8 cellular contexts compared by ENCODE assay signal in the genomic region with DNA sequence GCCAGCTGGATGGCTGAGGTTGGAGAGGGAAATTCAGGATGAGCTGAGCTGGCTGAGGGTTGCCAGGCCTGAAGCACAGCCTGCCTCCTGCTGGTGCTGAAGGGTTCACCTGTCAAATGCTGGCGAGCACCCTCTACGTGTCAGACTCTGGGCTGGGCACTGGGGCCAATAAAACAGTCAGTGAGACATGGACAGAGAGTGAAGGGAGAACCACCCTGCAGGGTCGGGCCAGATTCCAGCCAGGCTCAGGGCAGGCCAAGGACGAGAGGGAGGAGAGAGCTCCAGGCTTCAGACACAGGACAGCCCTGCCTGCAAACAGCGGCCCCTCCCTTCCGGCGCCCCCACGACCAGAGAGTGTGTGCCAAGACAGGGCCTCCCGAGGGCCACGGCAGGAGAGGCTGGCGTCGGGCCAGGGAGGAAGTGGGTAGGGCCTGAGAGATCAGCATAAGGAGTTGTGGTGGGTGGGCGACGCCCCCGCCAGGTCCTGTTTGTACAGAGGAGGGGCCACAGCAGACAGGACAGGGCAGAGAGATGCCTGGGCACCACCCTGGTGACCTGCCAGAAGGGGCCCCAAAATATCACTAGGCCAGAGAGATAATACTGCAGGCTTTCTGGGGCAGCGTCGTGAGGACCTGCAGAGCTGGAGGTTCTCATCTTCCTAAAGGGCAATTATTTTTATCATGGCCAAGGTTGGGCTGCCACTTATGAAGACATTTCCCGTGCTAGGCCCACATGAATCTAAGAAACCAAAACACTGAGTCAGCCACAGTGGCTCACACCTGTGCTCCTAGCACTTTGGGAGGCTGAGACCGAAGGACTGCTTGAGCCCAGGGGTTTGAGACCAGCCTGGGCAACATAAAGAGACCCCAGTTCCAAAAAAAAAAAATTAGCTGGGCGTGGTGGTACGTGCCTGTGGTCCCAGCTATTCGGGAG.
A peak's percentile ranks its signal among the peaks of the same experiment; 100 is the strongest.
DNase-seq lines count a peak whose midpoint lies in the region; ATAC-seq and TF ChIP-seq lines count a peak whose summit lies in the region.

No MANE protein-coding gene starts in this region.

- peaks cover 14% of the 10 kb centered on the region for H3K4me1 ChIP-seq in colonic mucosa
- H3K4me1 ChIP-seq in prostate gland (replicated peaks), result peaks cover 11% of the 10 kb centered on the region

- no peaks in the 10 kb centered on the region for H3K27me3 ChIP-seq in colonic mucosa
- H3K27me3 ChIP-seq in prostate gland (replicated peaks; ENCODE audit: insufficient read depth), result no peaks in the 10 kb centered on the region

- H3K9ac ChIP-seq in colonic mucosa (ENCODE audit: low read depth in 2 of 2, low read length in 2 of 2), result peak overlapping the region; percentile 38 to 42

- H3K27ac ChIP-seq in C4-2B, result peak overlapping the region; percentile 50
- H3K27ac ChIP-seq in colonic mucosa, result peak overlapping the region; percentile 73
- peak overlapping the region; percentile 26 to 57 for H3K27ac ChIP-seq in prostate gland

- 34% methylated on average over 22 of the region's 22 CpGs for WGBS in prostate gland

- peak; percentile 88 for DNase-seq in Jurkat, Clone E6-1 (ENCODE audit: low read depth, low spot score)
- DNase-seq in activated CD4-positive, alpha-beta T cell treated with anti-CD3 and anti-CD28 coated beads for 48 hours, result peak; percentile 88
- peak; percentile 90 for DNase-seq in colonic mucosa
- peak; percentile 81 for DNase-seq in prostate gland (ENCODE audit: low spot score)
- no peak for DNase-seq in hypothalamus (lab: John Stamatoyannopoulos, UW)

- no peaks in the 10 kb centered on the region for H3K36me3 ChIP-seq in colonic mucosa
- H3K36me3 ChIP-seq in prostate gland, result no peaks in the 10 kb centered on the region

- TF ChIP-seq CTCF in C4-2B (conservative IDR thresholded peaks at IDR 0.05) (peak; percentile 69), colonic mucosa (IDR thresholded peaks at IDR 0.05) (peak; percentile 29), prostate gland (IDR thresholded peaks at IDR 0.05) (peak in 3 of 4 experiments; percentile 40 to 63 (median 59))

- H3K4me3 ChIP-seq in Jurkat, Clone E6-1 (ENCODE audit: low read length), result peak overlapping the region; percentile 20
- H3K4me3 ChIP-seq in colonic mucosa (no peak overlapping the region), prostate gland (no peak overlapping the region)

- peak; percentile 23 for TF ChIP-seq POLR2A in prostate gland (IDR thresholded peaks at IDR 0.05)

- no peaks in the 10 kb centered on the region for H3K9me3 ChIP-seq in colonic mucosa
- H3K9me3 ChIP-seq in prostate gland, result no peaks in the 10 kb centered on the region

- intact Hi-C loops in colonic mucosa (cut with DNase I), result no loop called here
- intact Hi-C loops in prostate gland (cut with DNase I), result no loop called here

- ATAC-seq in HG03039 (IDR thresholded peaks at IDR 0.05; ENCODE audit: unreplicated experiment), result no peak
- ATAC-seq in GM21526 (IDR thresholded peaks at IDR 0.05; ENCODE audit: low FRiP score, unreplicated experiment), result no peak

Comparison
In these comparisons a context has a peak if more than half of its experiments do, and no peak if none do; other contexts are left out.
1. DNase-seq: peak in Jurkat, Clone E6-1 (single experiment), activated CD4-positive, alpha-beta T cell treated with anti-CD3 and anti-CD28 coated beads for 48 hours (single experiment), colonic mucosa (single experiment) and prostate gland (single experiment); none in hypothalamus (0 of 51).
2. Peak in every context shown above with its lines, with median percentiles within 50 percentile points of each other: H3K27ac ChIP-seq and CTCF ChIP-seq.